ENCODE assay signal across 1 cellular context in the genomic region with DNA sequence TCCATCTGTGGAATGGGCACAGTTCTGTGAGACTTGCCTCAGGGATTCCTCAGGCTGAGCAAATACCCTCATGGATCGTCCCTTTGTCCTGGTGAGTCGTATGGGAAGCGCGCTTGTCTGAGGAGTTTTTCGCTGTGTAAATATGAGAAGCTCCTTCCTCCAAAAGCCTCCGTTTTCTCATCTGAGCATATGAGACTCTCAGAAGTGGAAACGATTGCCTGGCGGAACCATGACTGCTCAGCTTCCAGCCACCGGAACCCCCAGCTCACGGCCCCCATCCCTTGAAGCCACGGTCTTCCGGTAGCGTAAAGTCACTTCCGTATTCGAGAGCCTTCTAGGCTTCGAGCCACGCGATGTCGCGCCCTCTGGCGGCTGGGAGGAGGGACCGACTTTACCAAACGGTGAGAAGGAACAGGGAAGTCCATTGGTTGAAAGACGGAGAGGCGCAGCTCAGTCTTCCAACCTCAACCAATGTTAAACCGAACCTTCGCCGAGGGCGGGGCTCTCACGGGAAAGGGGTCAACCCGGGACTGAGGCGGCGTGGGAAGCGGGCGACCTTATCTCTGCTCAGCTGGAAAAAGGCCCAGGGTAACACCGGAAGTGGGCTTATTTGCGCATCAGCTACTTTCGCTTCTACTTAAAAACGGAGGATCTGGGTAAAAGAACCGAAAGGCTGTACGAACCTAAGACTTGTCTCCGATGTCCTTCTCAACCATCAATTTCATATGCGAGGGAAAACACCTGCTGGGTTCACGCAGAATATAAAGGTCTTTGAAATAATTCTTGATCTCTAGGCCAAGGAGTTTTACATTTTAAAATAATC.
TF ChIP-seq lines count a peak whose summit lies in the region.

No MANE protein-coding gene starts in this region.

TF ChIP-seq in neural cell, 6 proteins besides CTCF, POLR2A, EP300 and RAD21 (continued from another document):
- TF ChIP-seq, protein P1, sequence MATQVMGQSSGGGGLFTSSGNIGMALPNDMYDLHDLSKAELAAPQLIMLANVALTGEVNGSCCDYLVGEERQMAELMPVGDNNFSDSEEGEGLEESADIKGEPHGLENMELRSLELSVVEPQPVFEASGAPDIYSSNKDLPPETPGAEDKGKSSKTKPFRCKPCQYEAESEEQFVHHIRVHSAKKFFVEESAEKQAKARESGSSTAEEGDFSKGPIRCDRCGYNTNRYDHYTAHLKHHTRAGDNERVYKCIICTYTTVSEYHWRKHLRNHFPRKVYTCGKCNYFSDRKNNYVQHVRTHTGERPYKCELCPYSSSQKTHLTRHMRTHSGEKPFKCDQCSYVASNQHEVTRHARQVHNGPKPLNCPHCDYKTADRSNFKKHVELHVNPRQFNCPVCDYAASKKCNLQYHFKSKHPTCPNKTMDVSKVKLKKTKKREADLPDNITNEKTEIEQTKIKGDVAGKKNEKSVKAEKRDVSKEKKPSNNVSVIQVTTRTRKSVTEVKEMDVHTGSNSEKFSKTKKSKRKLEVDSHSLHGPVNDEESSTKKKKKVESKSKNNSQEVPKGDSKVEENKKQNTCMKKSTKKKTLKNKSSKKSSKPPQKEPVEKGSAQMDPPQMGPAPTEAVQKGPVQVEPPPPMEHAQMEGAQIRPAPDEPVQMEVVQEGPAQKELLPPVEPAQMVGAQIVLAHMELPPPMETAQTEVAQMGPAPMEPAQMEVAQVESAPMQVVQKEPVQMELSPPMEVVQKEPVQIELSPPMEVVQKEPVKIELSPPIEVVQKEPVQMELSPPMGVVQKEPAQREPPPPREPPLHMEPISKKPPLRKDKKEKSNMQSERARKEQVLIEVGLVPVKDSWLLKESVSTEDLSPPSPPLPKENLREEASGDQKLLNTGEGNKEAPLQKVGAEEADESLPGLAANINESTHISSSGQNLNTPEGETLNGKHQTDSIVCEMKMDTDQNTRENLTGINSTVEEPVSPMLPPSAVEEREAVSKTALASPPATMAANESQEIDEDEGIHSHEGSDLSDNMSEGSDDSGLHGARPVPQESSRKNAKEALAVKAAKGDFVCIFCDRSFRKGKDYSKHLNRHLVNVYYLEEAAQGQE (IDR thresholded peaks at IDR 0.05; ENCODE audit: borderline replicate concordance): peak; percentile 56
- TF ChIP-seq EZH2 (IDR thresholded peaks at IDR 0.05; ENCODE audit: borderline replicate concordance, insufficient read depth, low read length, poor library complexity, severe bottlenecking) (no peak), POLR2AphosphoS5 (IDR thresholded peaks at IDR 0.05) (peak; percentile 89), MXI1 (conservative IDR thresholded peaks at IDR 0.05; ENCODE audit: poor library complexity, severe bottlenecking) (peak; percentile 84)
